ENCODE assay signal across 13 cellular contexts in the genomic region with DNA sequence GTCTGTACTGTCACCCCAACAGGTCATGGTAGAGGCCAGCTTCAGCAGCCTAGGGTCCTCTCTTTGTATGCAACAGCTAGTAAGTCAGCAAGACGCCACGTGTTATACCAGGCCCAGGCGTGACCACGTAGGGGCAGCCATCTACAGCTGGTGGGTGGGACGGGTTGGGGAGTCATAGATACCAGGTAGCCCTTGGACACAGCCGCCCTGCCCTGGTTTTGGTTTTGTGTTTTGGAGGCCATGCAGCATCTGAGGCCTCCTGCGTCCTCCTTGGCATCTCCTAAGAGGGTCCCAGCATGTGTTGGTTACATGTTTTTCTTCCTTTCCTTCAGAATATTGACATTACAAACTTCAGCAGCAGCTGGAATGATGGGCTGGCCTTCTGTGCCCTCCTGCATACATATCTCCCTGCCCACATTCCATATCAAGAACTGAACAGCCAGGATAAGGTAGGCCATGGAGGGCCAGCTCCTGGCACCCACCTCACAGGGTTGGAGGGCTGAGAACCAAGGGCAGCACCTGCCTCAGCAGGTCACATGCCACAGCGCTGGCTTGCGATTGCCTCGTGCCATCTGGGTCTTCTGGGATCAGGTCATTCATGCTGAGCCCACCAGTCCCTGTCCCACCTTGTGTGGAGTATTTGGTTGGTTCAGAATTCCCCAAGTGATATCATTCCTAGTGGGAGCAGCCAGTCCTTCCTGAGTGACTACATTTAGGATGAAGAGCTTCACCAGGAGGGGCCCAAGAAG. TPM values are rescaled to one million over a fixed set of nuclear protein-coding genes. Genes with fewer than 3 reads are reported as not detected.
"Had no signal": no experiment of that assay in that cellular context is flagged by ENCODE, and none has a peak within 500 bp of the region (broad histone marks: within the 10 kb centered on the region; RNA-seq: fewer than 3 reads in every experiment).

No MANE protein-coding gene starts in this region.

- H3K9me3 Mint-ChIP-seq: stimulated activated naive CD8-positive, alpha-beta T cell treated with anti-CD3 and anti-CD28 coated beads, Interleukin-15, amount 100 ng/mL, for 72 hours had no signal

- DNase-seq: activated CD4-positive, alpha-beta T cell treated with anti-CD3 and anti-CD28 coated beads for 48 hours; activated CD8-positive, alpha-beta memory T cell treated with anti-CD3 and anti-CD28 coated beads for 24 hours; activated gamma-delta T cell; stimulated activated naive CD8-positive, alpha-beta T cell treated with anti-CD3 and anti-CD28 coated beads, Interleukin-15, amount 100 ng/mL, for 72 hours; testis; upper lobe of left lung had no signal

- H3K27me3 Mint-ChIP-seq: stimulated activated naive CD8-positive, alpha-beta T cell treated with anti-CD3 and anti-CD28 coated beads, Interleukin-15, amount 100 ng/mL, for 72 hours had no signal

- FAIRE-seq: frontal cortex, pancreas had no signal

- H3K9me3 ChIP-seq: ascending aorta, breast epithelium, pancreas, testis, upper lobe of left lung had no signal

- ATAC-seq: left colon, pancreas, sciatic nerve had no signal

RNA-seq across cellular contexts. Expression of a gene that starts 16.0 kb away (rescaled TPM):
- total RNA-seq: epithelial cell of proximal tubule had no signal
